In genomic region chr22:17910561-17911311, GRCh38 we compare ENCODE assay signal across 8 cellular contexts.
DNase-seq lines count a peak whose midpoint lies in the region; ATAC-seq, FAIRE-seq and TF ChIP-seq lines count a peak whose summit lies in the region.

No MANE protein-coding gene starts in this region.

- H3K4me1 ChIP-seq in Panc1 (ENCODE audit: control insufficient read depth, insufficient read depth, low read length) (no peaks in the 10 kb centered on the region), mucosa of rectum (ENCODE audit: control insufficient read depth in 2 of 2, insufficient read depth in 2 of 2, low read length in 2 of 2) (peaks cover 2 to 4% of the 10 kb centered on the region in 2 donors), uterus (peaks cover 0 to 17% of the 10 kb centered on the region in 2 donors)

- DNase-seq in D721Med (ENCODE audit: insufficient read length, low spot score) (no peak), Panc1 (ENCODE audit: low read depth, low spot score) (peak; percentile 36), uterus (peak; percentile 71 to 75)
- no peak for DNase-seq in activated CD4-positive, alpha-beta T cell treated with anti-CD3 and anti-CD28 coated beads, Interleukin-2, amount 50 U/mL, for 4 hours
- DNase-seq in activated T-helper 2 cell treated with anti-CD3 and anti-CD28 coated beads, Interferon-gamma antibody, Interleukin-2, Interleukin-4, amounts not matched to agents 10 μg/mL and 5 μg/mL and 100 μg/mL, durations not matched to agents 14 hours and 24 hours and 36 hours (ENCODE audit: low spot score) = no peak

- in situ Hi-C loops in Panc1 (cut with HindIII; ENCODE audit: low pct_unique_long_range_greater_than_20kb, low sequenced_read_pairs) = no loop called here

- no peaks in the 10 kb centered on the region for H3K36me3 ChIP-seq in Panc1 (ENCODE audit: control insufficient read depth, insufficient read depth, low read length)
- peaks cover 12% of the 10 kb centered on the region in 2 donors for H3K36me3 ChIP-seq in mucosa of rectum (ENCODE audit: control insufficient read depth in 2 of 2, insufficient read depth in 2 of 2, low read length in 2 of 2)
- H3K36me3 ChIP-seq in uterus = no peaks in the 10 kb centered on the region

- TF ChIP-seq POLR2A in uterus (IDR thresholded peaks at IDR 0.05) = no peak

- no peaks in the 10 kb centered on the region for H3K9me3 Mint-ChIP-seq in activated T-helper 2 cell treated with anti-CD3 and anti-CD28 coated beads, Interferon-gamma antibody, Interleukin-2, Interleukin-4, amounts not matched to agents 10 μg/mL and 5 μg/mL and 100 μg/mL, durations not matched to agents 14 hours and 24 hours and 36 hours

- H3K27ac ChIP-seq in Panc1 (ENCODE audit: low read length) (peak overlapping the region; percentile 17; the same call in 1 of the 2 replicates), mucosa of rectum (ENCODE audit: low read depth in 2 of 2, low read length in 2 of 2) (peak overlapping the region; percentile 3 to 35), uterus (peak overlapping the region; percentile 74 to 89)

- no peak for FAIRE-seq in D721Med (lab: Jason Lieb, UNC)

- no peak overlapping the region for H3K9ac ChIP-seq in mucosa of rectum (ENCODE audit: low read depth in 1 of 2, low read length in 2 of 2)

- H3K27me3 ChIP-seq in Panc1 (ENCODE audit: control insufficient read depth, insufficient read depth, low read length) = no peaks in the 10 kb centered on the region
- H3K27me3 ChIP-seq in mucosa of rectum (ENCODE audit: control insufficient read depth in 2 of 2, insufficient read depth in 2 of 2, low read length in 2 of 2) = no peaks in the 10 kb centered on the region
- H3K27me3 ChIP-seq in uterus = no peaks in the 10 kb centered on the region

- POLR2A ChIA-PET in Panc1 (lab: Charles Lee) = interaction anchor here (1.0 kb wide), 1 partner anchor 76 kb away, joined by 3 read pairs; no protein-coding TSS in a partner anchor

- H3K4me1 Mint-ChIP-seq in activated T-helper 2 cell treated with anti-CD3 and anti-CD28 coated beads, Interferon-gamma antibody, Interleukin-2, Interleukin-4, amounts not matched to agents 10 μg/mL and 5 μg/mL and 100 μg/mL, durations not matched to agents 14 hours and 24 hours and 36 hours (ENCODE audit: low read depth) = peaks cover 2% of the 10 kb centered on the region

- no peaks in the 10 kb centered on the region for H3K36me3 Mint-ChIP-seq in activated T-helper 2 cell treated with anti-CD3 and anti-CD28 coated beads, Interferon-gamma antibody, Interleukin-2, Interleukin-4, amounts not matched to agents 10 μg/mL and 5 μg/mL and 100 μg/mL, durations not matched to agents 14 hours and 24 hours and 36 hours (ENCODE audit: low read depth)

- TF ChIP-seq CTCF in D721Med (IDR thresholded peaks at IDR 0.05; ENCODE audit: insufficient read depth, missing control alignments) (peak; percentile 34), Panc1 (IDR thresholded peaks at IDR 0.05) (no peak), uterus (IDR thresholded peaks at IDR 0.05) (peak; percentile 29 to 47 (median 37))

- H3K27me3 Mint-ChIP-seq in activated T-helper 2 cell treated with anti-CD3 and anti-CD28 coated beads, Interferon-gamma antibody, Interleukin-2, Interleukin-4, amounts not matched to agents 10 μg/mL and 5 μg/mL and 100 μg/mL, durations not matched to agents 14 hours and 24 hours and 36 hours (ENCODE audit: low read depth) = no peaks in the 10 kb centered on the region

- ATAC-seq in Panc1 (peak; percentile 75; the same call in 1 of the 2 replicates), esophagus mucosa (peak; percentile 60), HG02623 (IDR thresholded peaks at IDR 0.05; ENCODE audit: unreplicated experiment) (no peak)

- H3K9me3 ChIP-seq in Panc1 (ENCODE audit: control insufficient read depth, insufficient read depth, low read depth, low read length) (no peaks in the 10 kb centered on the region), mucosa of rectum (ENCODE audit: control insufficient read depth in 2 of 2, low read length in 2 of 2) (no peaks in the 10 kb centered on the region), uterus (no peaks in the 10 kb centered on the region)

- no peak overlapping the region for H3K4me3 ChIP-seq in Panc1 (ENCODE audit: low read depth in 2 of 2, low read length in 2 of 2)
- H3K4me3 ChIP-seq in mucosa of rectum (ENCODE audit: low read length in 2 of 2) = no peak overlapping the region
- H3K4me3 ChIP-seq in uterus = no peak overlapping the region

- CTCF ChIA-PET in Panc1 (lab: Charles Lee) = no interaction called here

- no TSS peak for BruUV-seq in Panc1 (replicated peaks; lab: Mats Ljungman, UMichigan)

- intact Hi-C loops in Panc1 (cut with micrococcal nuclease; ENCODE audit: unreplicated experiment) = no loop called here
- intact Hi-C loops in uterus (cut with DNase I; ENCODE audit: low total_unique reads) = no loop called here
- intact Hi-C loops in activated T-helper 2 cell treated with anti-CD3 and anti-CD28 coated beads, Interferon-gamma antibody, Interleukin-2, Interleukin-4, amounts not matched to agents 10 μg/mL and 5 μg/mL and 100 μg/mL, durations not matched to agents 14 hours and 24 hours and 36 hours (cut with micrococcal nuclease) = no loop called here

- no peak overlapping the region for H3K4me3 Mint-ChIP-seq in activated T-helper 2 cell treated with anti-CD3 and anti-CD28 coated beads, Interferon-gamma antibody, Interleukin-2, Interleukin-4, amounts not matched to agents 10 μg/mL and 5 μg/mL and 100 μg/mL, durations not matched to agents 14 hours and 24 hours and 36 hours (ENCODE audit: low read depth)

- no peak overlapping the region for H3K27ac Mint-ChIP-seq in activated T-helper 2 cell treated with anti-CD3 and anti-CD28 coated beads, Interferon-gamma antibody, Interleukin-2, Interleukin-4, amounts not matched to agents 10 μg/mL and 5 μg/mL and 100 μg/mL, durations not matched to agents 14 hours and 24 hours and 36 hours

Comparison
In these comparisons a context has a peak if more than half of its experiments do, and no peak if none do; other contexts are left out.
1. DNase-seq: peak in Panc1 (single experiment) and uterus (2 of 2); none in D721Med (single experiment), activated CD4-positive, alpha-beta T cell treated with anti-CD3 and anti-CD28 coated beads, Interleukin-2, amount 50 U/mL, for 4 hours (0 of 2) and activated T-helper 2 cell treated with anti-CD3 and anti-CD28 coated beads, Interferon-gamma antibody, Interleukin-2, Interleukin-4, amounts not matched to agents 10 μg/mL and 5 μg/mL and 100 μg/mL, durations not matched to agents 14 hours and 24 hours and 36 hours (single experiment).
2. H3K27ac ChIP-seq: peak in every context shown above with its lines; median percentile 82 in uterus; 19 in mucosa of rectum; 17 in Panc1.